In the genomic region with DNA sequence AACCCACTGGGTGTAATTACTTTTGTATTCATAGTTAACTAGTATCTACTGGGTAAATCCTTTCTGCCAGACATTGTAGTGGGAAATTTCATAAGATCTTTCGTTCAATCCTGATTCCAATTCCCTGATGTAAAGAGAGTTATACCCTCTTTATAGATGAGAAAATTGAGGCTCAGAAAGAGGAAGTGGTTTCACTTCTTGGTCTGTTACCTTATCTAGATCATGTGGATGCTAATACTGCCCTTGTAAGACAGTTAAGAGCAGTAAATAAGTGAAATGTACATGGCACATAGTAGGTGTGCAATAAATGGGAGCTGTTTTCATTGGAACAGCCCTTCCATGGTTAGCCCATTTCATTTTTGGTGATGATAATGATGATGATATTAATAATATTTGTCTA, we compare ENCODE assay signal across 29 cellular contexts.
"Had no signal": no experiment of that assay in that cellular context is flagged by ENCODE, and none has a peak within 500 bp of the region (broad histone marks: within the 10 kb centered on the region; RNA-seq: fewer than 3 reads in every experiment).

No MANE protein-coding gene starts in this region.

- H3K36me3 ChIP-seq: neural progenitor cell, uterus, WERI-Rb-1 had no signal

- H3K4me1 ChIP-seq: neural progenitor cell had no signal

- H3K27ac ChIP-seq: neural progenitor cell, parathyroid adenoma, psoas muscle, WERI-Rb-1 had no signal

- H3K4me2 ChIP-seq: hepatocyte, neural progenitor cell had no signal

- H2AFZ ChIP-seq: hepatocyte, neural progenitor cell, parathyroid adenoma had no signal

- H3K9ac ChIP-seq: neural progenitor cell, parathyroid adenoma had no signal

- DNase-seq: activated CD4-positive, alpha-beta T cell treated with anti-CD3 and anti-CD28 coated beads for 48 hours; activated CD4-positive, alpha-beta T cell treated with anti-CD3 and anti-CD28 coated beads, Interleukin-2, amount 50 U/mL, for 48 hours; activated CD8-positive, alpha-beta memory T cell treated with anti-CD3 and anti-CD28 coated beads for 24 hours; activated effector memory CD4-positive, alpha-beta T cell treated with Interleukin-2 at 50 U/mL for 16 hours; activated naive CD4-positive, alpha-beta T cell treated with Interleukin-2 at 50 U/mL for 16 hours; anterior cingulate cortex; endodermal cell; foreskin melanocyte; glutamatergic neuron; lower lobe of right lung; mesenchymal stem cell; natural killer cell; occipital lobe; psoas muscle; stimulated activated CD4-positive, alpha-beta T cell treated with anti-CD3 and anti-CD28 coated beads, Interleukin-12 subunit alpha, Interleukin-12 subunit beta, amount 100 ng/mL, for 4 hours; stimulated activated CD4-positive, alpha-beta T cell treated with anti-CD3 and anti-CD28 coated beads, Interleukin-4, amount 100 ng/mL, for 1 hour; stimulated activated naive CD8-positive, alpha-beta T cell treated with anti-CD3 and anti-CD28 coated beads, Interleukin-15, Interleukin-2, amounts not matched to agents 100 U/mL and 50 U/mL, for 24 hours; T-helper 17 cell; T1000; trophoblast cell; uterus; WERI-Rb-1 had no signal

- H3K4me3 ChIP-seq: hepatocyte, lower lobe of right lung, neural progenitor cell, psoas muscle, uterus had no signal

- ATAC-seq: activated CD4-positive, CD25-positive, alpha-beta regulatory T cell treated with anti-CD3 and anti-CD28 coated beads, Interleukin-2, amount 50 U/mL, for 24 hours; esophagus mucosa; left lobe of liver; lower lobe of right lung; natural killer cell; psoas muscle; stimulated activated naive CD8-positive, alpha-beta T cell treated with anti-CD3 and anti-CD28 coated beads, Interleukin-15, Interleukin-2, amounts not matched to agents 100 U/mL and 50 U/mL, for 24 hours; T-helper 17 cell had no signal

- FAIRE-seq: bronchial epithelial cell had no signal

- H3K27me3 ChIP-seq: hepatocyte, neural progenitor cell, uterus had no signal

- H3K9me3 ChIP-seq: lower lobe of right lung, psoas muscle, uterus had no signal
